In genomic region chr7:82339958-82340357, GRCh38 we compare ENCODE assay signal across 20 cellular contexts.
"Had no signal": no experiment of that assay in that cellular context is flagged by ENCODE, and none has a peak within 500 bp of the region (broad histone marks: within the 10 kb centered on the region; RNA-seq: fewer than 3 reads in every experiment).

No MANE protein-coding gene starts in this region.

- H3K4me1 ChIP-seq: gastroesophageal sphincter, parathyroid adenoma, prostate gland, right lobe of liver had no signal

- DNase-seq: effector memory CD4-positive, alpha-beta T cell; kidney; left cardiac atrium; left ventricle myocardium inferior; mesendoderm; naive B cell; occipital lobe; retina; right lobe of liver; stimulated activated CD4-positive, alpha-beta T cell treated with anti-CD3 and anti-CD28 coated beads, Interleukin-4, amount 100 ng/mL, for 1 hour; stimulated activated CD8-positive, alpha-beta memory T cell treated with anti-CD3 and anti-CD28 coated beads, Interleukin-4, amount 100 ng/mL, for 48 hours; trophoblast cell had no signal

- H3K4me3 ChIP-seq: gastroesophageal sphincter, left ventricle myocardium inferior, lung, prostate gland, right lobe of liver, thoracic aorta had no signal

- H3K9ac ChIP-seq: parathyroid adenoma had no signal

- H3K36me3 Mint-ChIP-seq: naive B cell; stimulated activated effector memory CD8-positive, alpha-beta T cell treated with anti-CD3 and anti-CD28 coated beads, Interleukin-12 subunit alpha, Interleukin-12 subunit beta, amount 100 ng/mL, for 72 hours had no signal

- H3K4me3 Mint-ChIP-seq: naive B cell; nephron; stimulated activated effector memory CD8-positive, alpha-beta T cell treated with anti-CD3 and anti-CD28 coated beads, Interleukin-12 subunit alpha, Interleukin-12 subunit beta, amount 100 ng/mL, for 72 hours; stimulated activated naive CD8-positive, alpha-beta T cell treated with anti-CD3 and anti-CD28 coated beads, Interleukin-15, Interleukin-2, amounts not matched to agents 100 ng/mL and 50 ng/mL, for 24 hours had no signal

- H3K4me1 Mint-ChIP-seq: naive B cell; stimulated activated effector memory CD8-positive, alpha-beta T cell treated with anti-CD3 and anti-CD28 coated beads, Interleukin-12 subunit alpha, Interleukin-12 subunit beta, amount 100 ng/mL, for 72 hours had no signal

- H3K27ac ChIP-seq: gastroesophageal sphincter, left ventricle myocardium inferior, parathyroid adenoma, prostate gland, right lobe of liver, thoracic aorta had no signal

- H3K9me3 Mint-ChIP-seq: nephron had no signal

- H3K27me3 Mint-ChIP-seq: naive B cell; stimulated activated naive CD8-positive, alpha-beta T cell treated with anti-CD3 and anti-CD28 coated beads, Interleukin-15, Interleukin-2, amounts not matched to agents 100 ng/mL and 50 ng/mL, for 24 hours had no signal

- H3K27ac Mint-ChIP-seq: naive B cell; nephron; stimulated activated effector memory CD8-positive, alpha-beta T cell treated with anti-CD3 and anti-CD28 coated beads, Interleukin-12 subunit alpha, Interleukin-12 subunit beta, amount 100 ng/mL, for 72 hours; stimulated activated naive CD8-positive, alpha-beta T cell treated with anti-CD3 and anti-CD28 coated beads, Interleukin-15, Interleukin-2, amounts not matched to agents 100 ng/mL and 50 ng/mL, for 24 hours had no signal

- H3K27me3 ChIP-seq: gastroesophageal sphincter, right lobe of liver had no signal

- H3K9me3 ChIP-seq: gastroesophageal sphincter, left ventricle myocardium inferior, prostate gland, right lobe of liver, thoracic aorta had no signal

- H2AFZ ChIP-seq: parathyroid adenoma had no signal

- H3K36me3 ChIP-seq: gastroesophageal sphincter, left ventricle myocardium inferior, prostate gland, right lobe of liver, thoracic aorta had no signal
